ENCODE assay signal across 8 cellular contexts in the genomic region with DNA sequence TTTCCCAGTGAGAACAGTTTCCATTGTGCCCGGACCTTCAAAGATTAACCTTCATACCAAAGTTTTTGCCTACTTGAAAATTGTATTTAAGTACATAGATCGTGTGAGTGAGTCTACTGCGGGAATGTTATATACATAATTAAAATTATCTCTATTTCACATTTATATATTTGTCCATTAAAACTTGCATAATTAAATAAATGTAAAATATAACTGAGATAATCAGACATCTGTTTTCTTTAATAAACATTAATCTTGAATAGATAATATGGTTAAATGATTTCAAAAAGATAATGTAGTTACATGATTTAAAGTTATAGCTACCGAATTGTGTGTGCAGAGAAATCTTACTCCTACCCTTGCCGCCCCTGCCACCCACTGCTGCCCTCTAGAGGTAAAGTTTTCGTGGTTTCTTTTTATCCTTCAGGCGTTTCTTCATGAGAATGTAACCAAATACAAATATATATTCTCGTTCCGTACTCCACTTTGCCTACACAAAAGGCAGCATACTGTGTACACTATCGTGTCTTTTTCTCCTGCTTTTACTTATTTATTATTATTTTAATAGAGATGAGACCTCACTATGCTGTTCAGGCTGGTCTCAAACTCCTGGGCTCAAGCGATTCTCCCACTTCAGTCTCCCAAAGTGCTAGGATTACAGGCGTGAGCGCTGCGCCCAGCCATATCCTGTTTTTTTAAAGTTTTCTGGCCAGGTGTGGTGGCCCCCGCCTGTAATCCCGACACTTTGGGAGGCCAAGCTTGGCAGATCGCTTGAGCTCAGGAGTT. TPM values are rescaled to one million over a fixed set of nuclear protein-coding genes. Genes with fewer than 3 reads are reported as not detected.
DNase-seq lines count a peak whose midpoint lies in the region; ATAC-seq and TF ChIP-seq lines count a peak whose summit lies in the region.

No MANE protein-coding gene starts in this region.

- H3K4me1 ChIP-seq in Panc1 (ENCODE audit: control insufficient read depth, insufficient read depth, low read length): no peaks in the 10 kb centered on the region

- no peak overlapping the region for H3K4me3 ChIP-seq in Panc1 (ENCODE audit: low read depth in 2 of 2, low read length in 2 of 2)

- DNase-seq in AG09319 (ENCODE audit: extremely low read depth, low read depth) (no peak), GM19238 (ENCODE audit: insufficient read length, low spot score) (peak; percentile 18), Panc1 (ENCODE audit: low read depth, low spot score) (peak; percentile 18), iPS-NIHi11 (ENCODE audit: low spot score) (peak; percentile 61)
- peak; percentile 8 to 18 for DNase-seq in stimulated activated CD8-positive, alpha-beta memory T cell treated with anti-CD3 and anti-CD28 coated beads, Interleukin-2, amount 100 ng/mL, for 48 hours (ENCODE audit: low read depth in 2 of 2)

- no TSS peak for BruUV-seq in Panc1 (replicated peaks; lab: Mats Ljungman, UMichigan)

- peaks cover 3% of the 10 kb centered on the region for H3K36me3 Mint-ChIP-seq in activated naive CD8-positive, alpha-beta T cell

- no peak for ATAC-seq in Panc1
- ATAC-seq in GM19023 (IDR thresholded peaks at IDR 0.05; ENCODE audit: unreplicated experiment): no peak
- ATAC-seq in HG02623 (IDR thresholded peaks at IDR 0.05; ENCODE audit: unreplicated experiment): no peak

- peak; percentile 54 for TF ChIP-seq CTCF in AG09319 (IDR thresholded peaks at IDR 0.05; ENCODE audit: low read depth, low read length)
- TF ChIP-seq CTCF in Panc1 (IDR thresholded peaks at IDR 0.05): peak; percentile 82

- H3K27me3 Mint-ChIP-seq in activated naive CD8-positive, alpha-beta T cell: no peaks in the 10 kb centered on the region

- no peaks in the 10 kb centered on the region for H3K9me3 Mint-ChIP-seq in activated naive CD8-positive, alpha-beta T cell (ENCODE audit: low read depth)

- H3K9me3 ChIP-seq in Panc1 (ENCODE audit: control insufficient read depth, insufficient read depth, low read depth, low read length): no peaks in the 10 kb centered on the region

- CTCF ChIA-PET in Panc1 (lab: Charles Lee): interaction anchor here (0.5 kb wide), 1 partner anchor 17 kb away, joined by 8 read pairs; no protein-coding TSS in a partner anchor

- H3K4me1 Mint-ChIP-seq in activated naive CD8-positive, alpha-beta T cell (ENCODE audit: low read depth): peaks cover 14% of the 10 kb centered on the region

- H3K27ac Mint-ChIP-seq in activated naive CD8-positive, alpha-beta T cell: peak overlapping the region; percentile 3

- H3K27ac ChIP-seq in Panc1 (ENCODE audit: low read length): no peak overlapping the region

- intact Hi-C loops in Panc1 (cut with micrococcal nuclease; ENCODE audit: unreplicated experiment): no loop called here

- in situ Hi-C loops in Panc1 (cut with HindIII; ENCODE audit: low pct_unique_long_range_greater_than_20kb, low sequenced_read_pairs): no loop called here

- no peaks in the 10 kb centered on the region; the same call in 1 of the 2 replicates for H3K36me3 ChIP-seq in Panc1 (ENCODE audit: control insufficient read depth, insufficient read depth, low read length)

- H3K4me3 Mint-ChIP-seq in activated naive CD8-positive, alpha-beta T cell: no peak overlapping the region

- POLR2A ChIA-PET in Panc1 (lab: Charles Lee): no interaction called here

- H3K27me3 ChIP-seq in Panc1 (ENCODE audit: control insufficient read depth, insufficient read depth, low read length): no peaks in the 10 kb centered on the region

RNA-seq across cellular contexts. Expression of gene RPA1, which starts 35.6 kb away (rescaled TPM):
- total RNA-seq in Panc1 (2021; ENCODE audit: unreplicated experiment): 150 TPM
- polyA plus RNA-seq in Panc1 (2012; ENCODE audit: insufficient read length): 101 TPM

RNA-seq across cellular contexts. Expression of gene SMYD4, which starts 35.7 kb away (rescaled TPM):
- total RNA-seq in Panc1 (2021; ENCODE audit: unreplicated experiment): 17.1 TPM
- 6.2 TPM for polyA plus RNA-seq in Panc1 (2012; ENCODE audit: insufficient read length)
